Comparison of ENCODE assay signal across 8 cellular contexts in the genomic region with DNA sequence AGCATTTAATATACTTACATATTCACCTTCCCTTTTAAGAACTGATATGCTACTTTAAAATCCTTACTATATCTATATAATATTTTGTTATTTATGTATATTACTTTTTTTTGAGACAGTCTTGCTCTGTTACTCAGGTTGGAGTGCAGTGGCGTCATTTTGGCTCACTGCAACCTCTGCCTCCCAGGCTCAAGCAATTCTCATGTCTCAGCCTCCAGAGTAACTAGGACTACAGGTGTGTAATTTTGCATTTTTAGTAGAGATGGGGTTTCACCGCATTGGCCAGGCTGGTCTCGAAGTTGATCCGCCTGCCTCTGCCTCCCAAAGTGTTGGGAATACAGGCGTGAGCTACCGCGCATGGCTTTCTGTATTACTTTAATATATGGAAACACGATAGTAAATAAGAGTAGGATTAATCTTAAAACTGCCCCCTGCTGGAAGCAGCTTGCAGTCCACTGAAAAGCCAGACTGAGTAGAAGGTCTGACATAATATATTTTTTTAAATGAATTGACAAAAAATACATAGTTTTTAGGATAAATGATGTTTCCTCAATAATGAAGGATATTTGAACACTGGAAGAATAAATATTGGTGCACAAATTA. TPM values are rescaled to one million over a fixed set of nuclear protein-coding genes. Genes with fewer than 3 reads are reported as not detected.
A peak's percentile ranks its signal among the peaks of the same experiment; 100 is the strongest.
DNase-seq lines count a peak whose midpoint lies in the region; ATAC-seq and TF ChIP-seq lines count a peak whose summit lies in the region.

No MANE protein-coding gene starts in this region.

- DNase-seq in NCI-H2227 (lab: John Stamatoyannopoulos, UW; ENCODE audit: unreplicated experiment) (peak; percentile 21), NCI-H2227 treated with DMSO at 0.1 percent for 48 hours (lab: John Stamatoyannopoulos, UW) (no peak), NB4 (ENCODE audit: low read depth) (peak; percentile 43), iris pigment epithelial cell (ENCODE audit: low read depth) (peak; percentile 24), HPDE6-E6E7 (ENCODE audit: extremely low spot score) (no peak), NCI-H1048 (lab: John Stamatoyannopoulos, UW) (no peak)
- DNase-seq in activated naive CD4-positive, alpha-beta T cell treated with anti-CD3 and anti-CD28 coated beads for 36 hours: peak; percentile 74

- no peak overlapping the region for H3K4me3 ChIP-seq in NB4 (ENCODE audit: low read depth, low read length)

- H3K9me3 Mint-ChIP-seq in activated naive CD4-positive, alpha-beta T cell treated with anti-CD3 and anti-CD28 coated beads for 36 hours: no peaks in the 10 kb centered on the region

- H3K27me3 Mint-ChIP-seq in activated naive CD4-positive, alpha-beta T cell treated with anti-CD3 and anti-CD28 coated beads for 36 hours (ENCODE audit: low read depth): no peaks in the 10 kb centered on the region

- CTCF ChIA-PET in activated naive CD4-positive, alpha-beta T cell treated with anti-CD3 and anti-CD28 coated beads for 36 hours (lab: Charles Lee): interaction anchor here (0.5 to 4.3 kb wide), 28 partner anchors 8 to 328 kb away, joined by 3 to 30 read pairs (median 4); a partner anchor contains a TSS

- H3K36me3 Mint-ChIP-seq in activated naive CD4-positive, alpha-beta T cell treated with anti-CD3 and anti-CD28 coated beads for 36 hours (ENCODE audit: low read depth): peaks cover 12% of the 10 kb centered on the region

- ATAC-seq in GM21423 (IDR thresholded peaks at IDR 0.05; ENCODE audit: unreplicated experiment): no peak

- TF ChIP-seq CTCF in NB4 (IDR thresholded peaks at IDR 0.05; ENCODE audit: low read depth, low read length): peak; percentile 43

- no peak overlapping the region for H3K4me3 Mint-ChIP-seq in activated naive CD4-positive, alpha-beta T cell treated with anti-CD3 and anti-CD28 coated beads for 36 hours

- peaks cover 70% of the 10 kb centered on the region for H3K4me1 Mint-ChIP-seq in activated naive CD4-positive, alpha-beta T cell treated with anti-CD3 and anti-CD28 coated beads for 36 hours (ENCODE audit: low read depth)

- TF ChIP-seq POLR2A in NB4 (IDR thresholded peaks at IDR 0.05; ENCODE audit: extremely low read depth, insufficient read length): no peak

- intact Hi-C loops in activated naive CD4-positive, alpha-beta T cell treated with anti-CD3 and anti-CD28 coated beads for 36 hours (cut with micrococcal nuclease): loop anchor here (1.0 to 2.0 kb wide), 2 partner anchors 20 to 112 kb away; a partner anchor contains a TSS

- H3K27ac Mint-ChIP-seq in activated naive CD4-positive, alpha-beta T cell treated with anti-CD3 and anti-CD28 coated beads for 36 hours: peak overlapping the region; percentile 63

RNA-seq across cellular contexts. Expression of a gene that starts 24.4 kb away (rescaled TPM):
- 10 to 100 TPM; 70.8 to 71.9 TPM for total RNA-seq in activated naive CD4-positive, alpha-beta T cell treated with anti-CD3 and anti-CD28 coated beads for 36 hours

RNA-seq across cellular contexts. Expression of a gene that starts 28.8 kb away (rescaled TPM):
- total RNA-seq in activated naive CD4-positive, alpha-beta T cell treated with anti-CD3 and anti-CD28 coated beads for 36 hours: under 1 TPM; 0.20 to 0.31 TPM

Comparison
In these comparisons a context has a peak if more than half of its experiments do, and no peak if none do; other contexts are left out.
1. DNase-seq: peak in NCI-H2227 (single experiment), NB4 (single experiment), activated naive CD4-positive, alpha-beta T cell treated with anti-CD3 and anti-CD28 coated beads for 36 hours (single experiment) and iris pigment epithelial cell (single experiment); none in NCI-H2227 treated with DMSO at 0.1 percent for 48 hours (single experiment), HPDE6-E6E7 (single experiment) and NCI-H1048 (single experiment).